In the genomic region with DNA sequence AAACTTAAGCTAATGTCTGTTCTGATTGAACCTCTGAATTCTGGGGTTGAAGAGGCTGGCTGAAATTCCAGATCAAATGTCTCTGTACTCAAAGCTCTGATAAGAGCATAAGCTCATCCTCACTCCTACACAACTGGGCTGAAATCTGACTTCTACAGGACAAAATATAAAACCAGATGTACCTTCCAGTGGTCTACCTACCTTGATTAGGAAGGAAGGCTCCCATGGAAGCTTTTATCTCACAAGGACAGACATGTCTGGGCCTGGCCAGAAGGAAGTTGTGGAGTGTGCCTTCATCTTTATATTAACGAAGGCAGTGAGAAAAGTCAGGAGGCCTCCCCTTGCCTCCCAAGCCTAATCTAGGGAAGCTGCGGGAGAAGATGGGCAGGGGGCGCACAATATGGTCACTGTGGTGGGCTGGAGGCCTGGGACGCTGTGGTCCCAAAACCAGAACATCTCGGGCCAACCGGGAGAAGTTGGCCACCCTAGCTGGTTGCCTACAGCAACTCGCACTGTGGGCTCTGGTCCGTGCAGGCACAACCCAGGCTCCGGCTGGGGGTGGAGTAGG, we compare ENCODE assay signal across 1 cellular context.
TF ChIP-seq lines count a peak whose summit lies in the region.

No MANE protein-coding gene starts in this region.

TF ChIP-seq in H1, 55 proteins besides CTCF, POLR2A, EP300 and RAD21 (continued from another document):
- TF ChIP-seq, protein P1, sequence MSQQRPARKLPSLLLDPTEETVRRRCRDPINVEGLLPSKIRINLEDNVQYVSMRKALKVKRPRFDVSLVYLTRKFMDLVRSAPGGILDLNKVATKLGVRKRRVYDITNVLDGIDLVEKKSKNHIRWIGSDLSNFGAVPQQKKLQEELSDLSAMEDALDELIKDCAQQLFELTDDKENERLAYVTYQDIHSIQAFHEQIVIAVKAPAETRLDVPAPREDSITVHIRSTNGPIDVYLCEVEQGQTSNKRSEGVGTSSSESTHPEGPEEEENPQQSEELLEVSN (IDR thresholded peaks at IDR 0.05) = no peak
- TF ChIP-seq HDAC2 (IDR thresholded peaks at IDR 0.05; ENCODE audit: borderline replicate concordance in 1 of 2, low read depth in 2 of 2, low read length in 2 of 2) (no peak), BACH1 (IDR thresholded peaks at IDR 0.05; ENCODE audit: low read length) (no peak), RFX5 (IDR thresholded peaks at IDR 0.05; ENCODE audit: borderline replicate concordance, low read depth, low read length) (no peak), CBX5 (IDR thresholded peaks at IDR 0.05; ENCODE audit: low read depth, low read length) (no peak), MAFK (IDR thresholded peaks at IDR 0.05; ENCODE audit: low read depth, low read length) (no peak)
